In genomic region chr3:164236856-164237255, GRCh38 we compare ENCODE assay signal across 21 cellular contexts.
"Had no signal": no experiment of that assay in that cellular context is flagged by ENCODE, and none has a peak within 500 bp of the region (broad histone marks: within the 10 kb centered on the region; RNA-seq: fewer than 3 reads in every experiment).

No MANE protein-coding gene starts in this region.

- H3K27me3 Mint-ChIP-seq: naive thymus-derived CD8-positive, alpha-beta T cell; stimulated activated memory B cell treated with anti-CD40 and anti-IgM and Interleukin-4, amounts not matched to agents 10 μg/mL and 1 μg/mL and 100 μg/mL, for 72 hours; stimulated activated naive CD8-positive, alpha-beta T cell treated with anti-CD3 and anti-CD28 coated beads, Interleukin-15, amount 100 ng/mL, for 72 hours; type B pancreatic cell had no signal

- H3K36me3 Mint-ChIP-seq: naive thymus-derived CD8-positive, alpha-beta T cell; stimulated activated memory B cell treated with anti-CD40 and anti-IgM and Interleukin-4, amounts not matched to agents 10 μg/mL and 1 μg/mL and 100 μg/mL, for 72 hours; type B pancreatic cell had no signal

- FAIRE-seq: pancreas had no signal

- H3K4me1 Mint-ChIP-seq: naive thymus-derived CD8-positive, alpha-beta T cell; nephron progenitor cell; stimulated activated memory B cell treated with anti-CD40 and anti-IgM and Interleukin-4, amounts not matched to agents 10 μg/mL and 1 μg/mL and 100 μg/mL, for 72 hours; stimulated activated naive CD8-positive, alpha-beta T cell treated with anti-CD3 and anti-CD28 coated beads, Interleukin-15, amount 100 ng/mL, for 72 hours had no signal

- DNase-seq: heart right ventricle; islet precursor cell; left colon; lower lobe of right lung; mammary epithelial cell; mesenchymal stem cell; naive thymus-derived CD8-positive, alpha-beta T cell; nephron progenitor cell; pancreas; posterior cingulate gyrus; right lobe of liver; stimulated activated CD4-positive, alpha-beta T cell treated with anti-CD3 and anti-CD28 coated beads, Interleukin-1b, Interleukin-23, amount 100 ng/mL, for 48 hours; stimulated activated CD4-positive, alpha-beta T cell treated with anti-CD3 and anti-CD28 coated beads, Interleukin-2, amount 100 ng/mL, for 48 hours; stimulated activated CD4-positive, alpha-beta T cell treated with anti-CD3 and anti-CD28 coated beads, Interleukin-4, amount 100 ng/mL, for 4 hours; stimulated activated CD8-positive, alpha-beta memory T cell treated with anti-CD3 and anti-CD28 coated beads, Interleukin-4, amount 100 ng/mL, for 48 hours; stimulated activated naive CD4-positive, alpha-beta T cell treated with Interleukin-2 at 50 U/mL for 16 hours; stimulated activated naive CD8-positive, alpha-beta T cell treated with anti-CD3 and anti-CD28 coated beads, Interleukin-15, amount 100 ng/mL, for 72 hours; substantia nigra; uterus had no signal

- H3K4me3 Mint-ChIP-seq: naive thymus-derived CD8-positive, alpha-beta T cell; nephron progenitor cell; stimulated activated memory B cell treated with anti-CD40 and anti-IgM and Interleukin-4, amounts not matched to agents 10 μg/mL and 1 μg/mL and 100 μg/mL, for 72 hours; stimulated activated naive CD8-positive, alpha-beta T cell treated with anti-CD3 and anti-CD28 coated beads, Interleukin-15, amount 100 ng/mL, for 72 hours; type B pancreatic cell had no signal

- H3K27ac Mint-ChIP-seq: naive thymus-derived CD8-positive, alpha-beta T cell; nephron progenitor cell; stimulated activated memory B cell treated with anti-CD40 and anti-IgM and Interleukin-4, amounts not matched to agents 10 μg/mL and 1 μg/mL and 100 μg/mL, for 72 hours; stimulated activated naive CD8-positive, alpha-beta T cell treated with anti-CD3 and anti-CD28 coated beads, Interleukin-15, amount 100 ng/mL, for 72 hours; type B pancreatic cell had no signal

- H3K9me3 Mint-ChIP-seq: nephron progenitor cell, type B pancreatic cell had no signal
